8 cellular contexts compared by ENCODE assay signal in genomic region chr5:98839469-98840383, GRCh38.
DNase-seq lines count a peak whose midpoint lies in the region; ATAC-seq and TF ChIP-seq lines count a peak whose summit lies in the region.

No MANE protein-coding gene starts in this region.

- H4K20me1 ChIP-seq in OCI-LY1 (ENCODE audit: insufficient read depth, low read length), result no peaks in the 10 kb centered on the region

- H3K27me3 ChIP-seq in OCI-LY1 (ENCODE audit: insufficient read depth, low read length), result no peaks in the 10 kb centered on the region

- no peaks in the 10 kb centered on the region for H3K4me1 Mint-ChIP-seq in stimulated activated naive B cell treated with anti-CD40 and anti-IgM and Interleukin-4, amounts not matched to agents 10 μg/mL and 1 μg/mL and 100 μg/mL, for 72 hours

- no peaks in the 10 kb centered on the region for H3K79me2 ChIP-seq in OCI-LY1 (ENCODE audit: insufficient read depth, low read length)

- no peak overlapping the region for H3K27ac Mint-ChIP-seq in stimulated activated naive B cell treated with anti-CD40 and anti-IgM and Interleukin-4, amounts not matched to agents 10 μg/mL and 1 μg/mL and 100 μg/mL, for 72 hours

- peaks cover 0 to 2% of the 10 kb centered on the region in 2 donors for H3K36me3 Mint-ChIP-seq in stimulated activated naive B cell treated with anti-CD40 and anti-IgM and Interleukin-4, amounts not matched to agents 10 μg/mL and 1 μg/mL and 100 μg/mL, for 72 hours

- H2AFZ ChIP-seq in OCI-LY1 (ENCODE audit: low read length), result no peak overlapping the region

- H3K4me3 ChIP-seq in OCI-LY1 (ENCODE audit: low read depth, low read length, poor library complexity, severe bottlenecking), result no peak overlapping the region
- H3K4me3 ChIP-seq in fibroblast of pulmonary artery (replicated peaks; ENCODE audit: low read depth, low read length), result peak overlapping the region; percentile 27

- TF ChIP-seq CTCF in OCI-LY1 (IDR thresholded peaks at IDR 0.05; ENCODE audit: low read length) (peak; percentile 32; the same call in 1 of the 2 replicates), fibroblast of pulmonary artery (IDR thresholded peaks at IDR 0.05; ENCODE audit: low read length, missing control alignments) (peak; percentile 51)

- no peaks in the 10 kb centered on the region for H3K27me3 Mint-ChIP-seq in stimulated activated naive B cell treated with anti-CD40 and anti-IgM and Interleukin-4, amounts not matched to agents 10 μg/mL and 1 μg/mL and 100 μg/mL, for 72 hours

- peaks cover 3% of the 10 kb centered on the region; the same call in 1 of the 2 replicates for H3K9me3 ChIP-seq in OCI-LY1 (ENCODE audit: low read length)

- no peaks in the 10 kb centered on the region for H3K36me3 ChIP-seq in OCI-LY1 (ENCODE audit: insufficient read depth, low read length)

- peak overlapping the region; percentile 36 to 65 for H3K4me3 Mint-ChIP-seq in stimulated activated naive B cell treated with anti-CD40 and anti-IgM and Interleukin-4, amounts not matched to agents 10 μg/mL and 1 μg/mL and 100 μg/mL, for 72 hours

- no peaks in the 10 kb centered on the region for H3K9me2 ChIP-seq in OCI-LY1 (ENCODE audit: low read depth, low read length)

- no peaks in the 10 kb centered on the region for H3K4me1 ChIP-seq in OCI-LY1 (ENCODE audit: insufficient read depth, low read length, severe bottlenecking)

- peak; percentile 41 to 57 for ATAC-seq in stimulated activated naive B cell treated with anti-CD40 and anti-IgM and Interleukin-4, amounts not matched to agents 10 μg/mL and 1 μg/mL and 100 μg/mL, for 72 hours (replicated peaks)
- ATAC-seq in HG03095 (IDR thresholded peaks at IDR 0.05; ENCODE audit: unreplicated experiment) (no peak), GM18520 (IDR thresholded peaks at IDR 0.05; ENCODE audit: unreplicated experiment) (no peak)

- DNase-seq in stimulated activated CD4-positive, alpha-beta T cell treated with anti-CD3 and anti-CD28 coated beads, Interleukin-15, amount 100 ng/mL, for 24 hours, result peak; percentile 11
- no peak for DNase-seq in stimulated activated CD4-positive, alpha-beta T cell treated with anti-CD3 and anti-CD28 coated beads, Interleukin-4, amount 100 ng/mL, for 24 hours
- DNase-seq in fibroblast of pulmonary artery (ENCODE audit: low read depth) (peak; percentile 40), putamen (ENCODE audit: low spot score) (no peak)
- DNase-seq in stimulated activated naive B cell treated with anti-CD40 and anti-IgM and Interleukin-4, amounts not matched to agents 10 μg/mL and 1 μg/mL and 100 μg/mL, for 72 hours, result no peak

- no peak overlapping the region for H3K9ac ChIP-seq in OCI-LY1 (ENCODE audit: low read length)

- no peak overlapping the region for H3K27ac ChIP-seq in OCI-LY1 (ENCODE audit: low read depth, low read length, poor library complexity, severe bottlenecking)

- H3K9me3 Mint-ChIP-seq in stimulated activated naive B cell treated with anti-CD40 and anti-IgM and Interleukin-4, amounts not matched to agents 10 μg/mL and 1 μg/mL and 100 μg/mL, for 72 hours, result peaks cover 0 to 2% of the 10 kb centered on the region in 2 donors

- no peak overlapping the region for H3K4me2 ChIP-seq in OCI-LY1 (ENCODE audit: low read length)

- H3F3A ChIP-seq in OCI-LY1 (ENCODE audit: insufficient read depth, low read length), result no peaks in the 10 kb centered on the region

Comparison
In these comparisons a context has a peak if more than half of its experiments do, and no peak if none do; other contexts are left out.
1. DNase-seq: peak in stimulated activated CD4-positive, alpha-beta T cell treated with anti-CD3 and anti-CD28 coated beads, Interleukin-15, amount 100 ng/mL, for 24 hours (single experiment) and fibroblast of pulmonary artery (single experiment); none in stimulated activated CD4-positive, alpha-beta T cell treated with anti-CD3 and anti-CD28 coated beads, Interleukin-4, amount 100 ng/mL, for 24 hours (single experiment), stimulated activated naive B cell treated with anti-CD40 and anti-IgM and Interleukin-4, amounts not matched to agents 10 μg/mL and 1 μg/mL and 100 μg/mL, for 72 hours (single experiment) and putamen (single experiment).
2. ATAC-seq: peak in stimulated activated naive B cell treated with anti-CD40 and anti-IgM and Interleukin-4, amounts not matched to agents 10 μg/mL and 1 μg/mL and 100 μg/mL, for 72 hours (2 of 2); none in HG03095 (single experiment) and GM18520 (single experiment).